Comparison of ENCODE assay signal across 12 cellular contexts in genomic region chr4:176642472-176642871, GRCh38.
A peak's percentile ranks its signal among the peaks of the same experiment; 100 is the strongest.
DNase-seq lines count a peak whose midpoint lies in the region; ATAC-seq and TF ChIP-seq lines count a peak whose summit lies in the region.
"Had no signal": no experiment of that assay in that cellular context is flagged by ENCODE, and none has a peak within 500 bp of the region (broad histone marks: within the 10 kb centered on the region; RNA-seq: fewer than 3 reads in every experiment).

No MANE protein-coding gene starts in this region.

- intact Hi-C loops in activated CD4-positive, alpha-beta memory T cell treated with anti-CD3 and anti-CD28 coated beads for 36 hours (cut with micrococcal nuclease), result loop anchor here (10.0 kb wide), 1 partner anchor 268 kb away; no protein-coding TSS in a partner anchor

- H3K9me3 Mint-ChIP-seq in activated CD4-positive, alpha-beta memory T cell treated with anti-CD3 and anti-CD28 coated beads, Interleukin-2, amount 10 ng/mL, durations not matched to agents 7 days and 5 days, result no peaks in the 10 kb centered on the region
- H3K9me3 Mint-ChIP-seq in activated CD4-positive, alpha-beta memory T cell treated with anti-CD3 and anti-CD28 coated beads for 36 hours, result no peaks in the 10 kb centered on the region
- H3K9me3 Mint-ChIP-seq: memory B cell had no signal

- CTCF ChIA-PET in activated CD4-positive, alpha-beta memory T cell treated with anti-CD3 and anti-CD28 coated beads, Interleukin-2, amount 10 ng/mL, durations not matched to agents 7 days and 5 days (lab: Charles Lee), result no interaction called here
- CTCF ChIA-PET in activated CD4-positive, alpha-beta memory T cell treated with anti-CD3 and anti-CD28 coated beads for 36 hours (lab: Charles Lee), result no interaction called here

- H3K9me3 ChIP-seq in GM23248 (ENCODE audit: low read depth), result no peaks in the 10 kb centered on the region

- no peak overlapping the region for H3K4me3 ChIP-seq in GM12865 (ENCODE audit: low read depth, low read length)
- H3K4me3 ChIP-seq in NB4 (ENCODE audit: low read depth, low read length), result no peak overlapping the region
- H3K4me3 ChIP-seq in GM23248, result no peak overlapping the region

- H3K9ac ChIP-seq in GM23248, result no peak overlapping the region

- H3K36me3 ChIP-seq in GM23248 (ENCODE audit: low read depth), result no peaks in the 10 kb centered on the region

- H3K27me3 ChIP-seq in GM23248 (replicated peaks; ENCODE audit: insufficient read depth), result no peaks in the 10 kb centered on the region

- 96 to 97% methylated on average over 2 of the region's 2 CpGs for WGBS in GM23248 (ENCODE audit: low coverage in 1 of 2, low lambda C conversion rate in 2 of 2, missing lambda C conversion rate in 2 of 2), 2 experiments

- in situ Hi-C loops in GM23248 (cut with MboI), result no loop called here

- H3K4me2 ChIP-seq in GM23248 (ENCODE audit: unreplicated experiment), result no peak overlapping the region

- no peak for TF ChIP-seq POLR2A in NB4 (IDR thresholded peaks at IDR 0.05; ENCODE audit: extremely low read depth, insufficient read length)

- H3K27ac ChIP-seq in GM23248, result no peak overlapping the region

- no peaks in the 10 kb centered on the region for H4K20me1 ChIP-seq in GM23248 (ENCODE audit: insufficient read depth)

- peaks cover 16% of the 10 kb centered on the region for H3K4me1 ChIP-seq in GM23248 (ENCODE audit: insufficient read depth)

- no peak overlapping the region for H3K27ac Mint-ChIP-seq in activated CD4-positive, alpha-beta memory T cell treated with anti-CD3 and anti-CD28 coated beads, Interleukin-2, amount 10 ng/mL, durations not matched to agents 7 days and 5 days
- H3K27ac Mint-ChIP-seq in activated CD4-positive, alpha-beta memory T cell treated with anti-CD3 and anti-CD28 coated beads for 36 hours, result no peak overlapping the region
- H3K27ac Mint-ChIP-seq: activated CD8-positive, alpha-beta memory T cell treated with anti-CD3 and anti-CD28 coated beads, Interleukin-2, amount 10 ng/mL, durations not matched to agents 7 days and 5 days; memory B cell had no signal

- H2AFZ ChIP-seq in GM23248, result no peak overlapping the region

- POLR2A ChIA-PET in activated CD4-positive, alpha-beta memory T cell treated with anti-CD3 and anti-CD28 coated beads, Interleukin-2, amount 10 ng/mL, durations not matched to agents 7 days and 5 days (lab: Charles Lee), result no interaction called here
- POLR2A ChIA-PET in activated CD4-positive, alpha-beta memory T cell treated with anti-CD3 and anti-CD28 coated beads for 36 hours (lab: Charles Lee), result no interaction called here

- TF ChIP-seq CTCF in GM12865 (IDR thresholded peaks at IDR 0.05; ENCODE audit: insufficient read depth, low read depth, low read length, missing control alignments) (peak; percentile 10), NB4 (IDR thresholded peaks at IDR 0.05; ENCODE audit: low read depth, low read length) (no peak)

- peak; percentile 34 for DNase-seq in GM12865 (ENCODE audit: low read depth)
- peak; percentile 3 for DNase-seq in NB4 (ENCODE audit: low read depth)
- DNase-seq in activated CD4-positive, alpha-beta memory T cell treated with anti-CD3 and anti-CD28 coated beads, Interleukin-2, amount 10 ng/mL, durations not matched to agents 7 days and 5 days, result no peak
- DNase-seq in GM23248, result no peak
- DNase-seq in NCI-H146 (lab: John Stamatoyannopoulos, UW), result no peak
- DNase-seq in activated CD4-positive, alpha-beta memory T cell treated with anti-CD3 and anti-CD28 coated beads for 36 hours, result no peak
- DNase-seq: activated CD8-positive, alpha-beta memory T cell treated with anti-CD3 and anti-CD28 coated beads, Interleukin-2, amount 10 ng/mL, durations not matched to agents 7 days and 5 days; KBM-7; stimulated activated CD8-positive, alpha-beta memory T cell treated with anti-CD3 and anti-CD28 coated beads, Interleukin-4, amount 100 ng/mL, for 48 hours had no signal

- H3K36me3 Mint-ChIP-seq in activated CD4-positive, alpha-beta memory T cell treated with anti-CD3 and anti-CD28 coated beads, Interleukin-2, amount 10 ng/mL, durations not matched to agents 7 days and 5 days (ENCODE audit: low read depth), result no peaks in the 10 kb centered on the region
- no peaks in the 10 kb centered on the region for H3K36me3 Mint-ChIP-seq in activated CD4-positive, alpha-beta memory T cell treated with anti-CD3 and anti-CD28 coated beads for 36 hours
- H3K36me3 Mint-ChIP-seq: activated CD8-positive, alpha-beta memory T cell treated with anti-CD3 and anti-CD28 coated beads, Interleukin-2, amount 10 ng/mL, durations not matched to agents 7 days and 5 days; memory B cell had no signal

- H3K79me2 ChIP-seq in GM23248 (ENCODE audit: insufficient read depth), result no peaks in the 10 kb centered on the region

- H3K4me1 Mint-ChIP-seq in activated CD4-positive, alpha-beta memory T cell treated with anti-CD3 and anti-CD28 coated beads, Interleukin-2, amount 10 ng/mL, durations not matched to agents 7 days and 5 days, result no peaks in the 10 kb centered on the region
- no peaks in the 10 kb centered on the region for H3K4me1 Mint-ChIP-seq in activated CD4-positive, alpha-beta memory T cell treated with anti-CD3 and anti-CD28 coated beads for 36 hours (ENCODE audit: low read depth)
- H3K4me1 Mint-ChIP-seq: activated CD8-positive, alpha-beta memory T cell treated with anti-CD3 and anti-CD28 coated beads, Interleukin-2, amount 10 ng/mL, durations not matched to agents 7 days and 5 days; memory B cell had no signal

- H3F3A ChIP-seq in GM23248 (ENCODE audit: insufficient read depth), result peaks cover 15% of the 10 kb centered on the region

- ATAC-seq in GM19324 (IDR thresholded peaks at IDR 0.05; ENCODE audit: low FRiP score, unreplicated experiment) (peak; percentile 80), HG02759 (IDR thresholded peaks at IDR 0.05; ENCODE audit: unreplicated experiment) (peak; percentile 72)
- ATAC-seq: activated CD8-positive, alpha-beta memory T cell treated with anti-CD3 and anti-CD28 coated beads, Interleukin-2, amount 10 ng/mL, durations not matched to agents 7 days and 5 days had no signal

- H3K4me3 Mint-ChIP-seq in activated CD4-positive, alpha-beta memory T cell treated with anti-CD3 and anti-CD28 coated beads, Interleukin-2, amount 10 ng/mL, durations not matched to agents 7 days and 5 days, result no peak overlapping the region
- no peak overlapping the region for H3K4me3 Mint-ChIP-seq in activated CD4-positive, alpha-beta memory T cell treated with anti-CD3 and anti-CD28 coated beads for 36 hours
- H3K4me3 Mint-ChIP-seq: activated CD8-positive, alpha-beta memory T cell treated with anti-CD3 and anti-CD28 coated beads, Interleukin-2, amount 10 ng/mL, durations not matched to agents 7 days and 5 days; memory B cell had no signal

- H3K27me3 Mint-ChIP-seq in activated CD4-positive, alpha-beta memory T cell treated with anti-CD3 and anti-CD28 coated beads, Interleukin-2, amount 10 ng/mL, durations not matched to agents 7 days and 5 days, result no peaks in the 10 kb centered on the region
- no peaks in the 10 kb centered on the region for H3K27me3 Mint-ChIP-seq in activated CD4-positive, alpha-beta memory T cell treated with anti-CD3 and anti-CD28 coated beads for 36 hours
- H3K27me3 Mint-ChIP-seq: activated CD8-positive, alpha-beta memory T cell treated with anti-CD3 and anti-CD28 coated beads, Interleukin-2, amount 10 ng/mL, durations not matched to agents 7 days and 5 days; memory B cell had no signal

- no peaks in the 10 kb centered on the region for H3K9me2 ChIP-seq in GM23248 (ENCODE audit: insufficient read depth)

Comparison
In these comparisons a context has a peak if more than half of its experiments do, and no peak if none do; other contexts are left out.
1. DNase-seq: peak in GM12865 (single experiment) and NB4 (single experiment); none in activated CD4-positive, alpha-beta memory T cell treated with anti-CD3 and anti-CD28 coated beads, Interleukin-2, amount 10 ng/mL, durations not matched to agents 7 days and 5 days (single experiment), GM23248 (single experiment), NCI-H146 (single experiment) and activated CD4-positive, alpha-beta memory T cell treated with anti-CD3 and anti-CD28 coated beads for 36 hours (single experiment).